ENCODE assay signal across 22 cellular contexts in genomic region chr20:35021831-35022230, GRCh38.
A peak's percentile ranks its signal among the peaks of the same experiment; 100 is the strongest.
DNase-seq lines count a peak whose midpoint lies in the region; ATAC-seq, FAIRE-seq and TF ChIP-seq lines count a peak whose summit lies in the region.
"Had no signal": no experiment of that assay in that cellular context is flagged by ENCODE, and none has a peak within 500 bp of the region (broad histone marks: within the 10 kb centered on the region; RNA-seq: fewer than 3 reads in every experiment).

No MANE protein-coding gene starts in this region.

- TF ChIP-seq POLR2A in endothelial cell of umbilical vein (IDR thresholded peaks at IDR 0.05; ENCODE audit: low read depth, low read length) (no peak), gastrocnemius medialis (IDR thresholded peaks at IDR 0.05) (peak in 1 of 2 donors; percentile 15), stomach (IDR thresholded peaks at IDR 0.05) (no peak)

- H3K27ac ChIP-seq in cardiac muscle cell, result peak overlapping the region; percentile 1
- peak overlapping the region; percentile 81 for H3K27ac ChIP-seq in endothelial cell of umbilical vein (ENCODE audit: insufficient read depth, low read depth, low read length)
- H3K27ac ChIP-seq in gastrocnemius medialis, result peak overlapping the region; percentile 85 to 95 (median 90)
- H3K27ac ChIP-seq in stomach, result peak overlapping the region in 1 of 5 donors; percentile 2
- no peak overlapping the region for H3K27ac ChIP-seq in small intestine (ENCODE audit: low read depth in 1 of 2, low read length in 1 of 2)
- H3K27ac ChIP-seq: HL-60, PC-9 had no signal

- 90 to 100% (median 100%) methylated on average over 1 of the region's 1 CpG for WGBS in stomach, 5 donors
- WGBS in small intestine, 3 donors, result 93 to 100% (median 97%) methylated on average over 1 of the region's 1 CpG

- H3K36me3 ChIP-seq in cardiac muscle cell (peaks cover 21% of the 10 kb centered on the region), endothelial cell of umbilical vein (ENCODE audit: control insufficient read depth in 2 of 2, extremely low read depth in 1 of 2, insufficient read depth in 2 of 2, low read length in 2 of 2) (peaks cover 0 to 32% of the 10 kb centered on the region in 2 experiments), gastrocnemius medialis (peaks cover 0 to 20% of the 10 kb centered on the region in 2 donors), stomach (peaks cover 15 to 100% (median 97%) of the 10 kb centered on the region in 4 donors), small intestine (ENCODE audit: control insufficient read depth in 2 of 2, insufficient read depth in 2 of 2, low read length in 2 of 2) (peaks cover 4 to 15% of the 10 kb centered on the region in 2 donors)

- H3K4me1 ChIP-seq in cardiac muscle cell (ENCODE audit: low read depth) (peaks cover 3% of the 10 kb centered on the region), endothelial cell of umbilical vein (ENCODE audit: control insufficient read depth, extremely low read depth, insufficient read depth, low read length) (peaks cover 17% of the 10 kb centered on the region), gastrocnemius medialis (peaks cover 42 to 50% of the 10 kb centered on the region in 2 donors), stomach (peaks cover 0 to 37% (median 11%) of the 10 kb centered on the region in 4 donors), small intestine (ENCODE audit: control insufficient read depth in 2 of 2, insufficient read depth in 1 of 2, low read depth in 1 of 2, low read length in 1 of 2) (no peaks in the 10 kb centered on the region)

- no peak for DNase-seq in cardiac muscle cell (ENCODE audit: low read depth in 1 of 2, low spot score in 1 of 2)
- DNase-seq in cardiac septum (ENCODE audit: low spot score), result no peak
- no peak for DNase-seq in endothelial cell of umbilical vein (ENCODE audit: low read depth, low spot score)
- no peak for DNase-seq in gastrocnemius medialis
- DNase-seq in stomach, result no peak
- no peak for DNase-seq in small intestine
- DNase-seq: CD4-positive, CD25-positive, alpha-beta regulatory T cell; COR-L47; IMR-90; Karpas-422; MM.1S; NCI-H1092; NCI-H1436 treated with DMSO at 0.1 percent for 48 hours; NCI-H2029 treated with DMSO at 0.1 percent for 48 hours; NCI-H2171; NCI-H526; PC-9 had no signal

- H3K9ac ChIP-seq in endothelial cell of umbilical vein (replicated peaks; ENCODE audit: extremely low read depth, insufficient read depth, low read length), result no peak overlapping the region

- H3K79me2 ChIP-seq in endothelial cell of umbilical vein (ENCODE audit: control insufficient read depth, insufficient read depth, low read length), result no peaks in the 10 kb centered on the region

- no peak overlapping the region for H3K4me2 ChIP-seq in endothelial cell of umbilical vein (ENCODE audit: insufficient read depth, low read length)
- H3K4me2 ChIP-seq: PC-9 had no signal

- ATAC-seq in gastrocnemius medialis (peak; percentile 60 to 63), GM18502 (IDR thresholded peaks at IDR 0.05; ENCODE audit: poor library complexity, unreplicated experiment) (no peak), HG03354 (IDR thresholded peaks at IDR 0.05; ENCODE audit: poor library complexity, severe bottlenecking, unreplicated experiment) (no peak)

- CTCF ChIA-PET in endothelial cell of umbilical vein (lab: Charles Lee), result interaction anchor here (0.5 to 1.6 kb wide), 3 partner anchors 75 to 147 kb away, joined by 3 to 5 read pairs (median 3); no protein-coding TSS in a partner anchor

- dilution Hi-C loops in endothelial cell of umbilical vein (cut with MboI; ENCODE audit: extremely low pct_ligation_motif_present, low sequenced_read_pairs), result no loop called here

- no peaks in the 10 kb centered on the region for H3K9me1 ChIP-seq in endothelial cell of umbilical vein (replicated peaks; ENCODE audit: control insufficient read depth, extremely low read depth, insufficient read depth, low read length)

- TF ChIP-seq EP300 in stomach (IDR thresholded peaks at IDR 0.05), result no peak

- TF ChIP-seq CTCF in cardiac muscle cell (IDR thresholded peaks at IDR 0.05; ENCODE audit: low read depth, low read length), result no peak
- TF ChIP-seq CTCF in endothelial cell of umbilical vein (IDR thresholded peaks at IDR 0.05; ENCODE audit: extremely low read depth in 1 of 2, insufficient read depth in 1 of 2, low read depth in 1 of 2, low read length in 2 of 2), result no peak
- no peak for TF ChIP-seq CTCF in gastrocnemius medialis (IDR thresholded peaks at IDR 0.05 in 4 of 5, conservative IDR thresholded peaks at IDR 0.05 in 1 of 5)
- no peak for TF ChIP-seq CTCF in stomach (IDR thresholded peaks at IDR 0.05)

- no peaks in the 10 kb centered on the region for H3K9me3 ChIP-seq in cardiac muscle cell (ENCODE audit: low read depth)
- no peaks in the 10 kb centered on the region for H3K9me3 ChIP-seq in endothelial cell of umbilical vein (replicated peaks; ENCODE audit: control insufficient read depth, insufficient read depth, low read length)
- no peaks in the 10 kb centered on the region for H3K9me3 ChIP-seq in gastrocnemius medialis
- no peaks in the 10 kb centered on the region for H3K9me3 ChIP-seq in stomach
- H3K9me3 ChIP-seq in small intestine (ENCODE audit: control insufficient read depth, low read depth), result no peaks in the 10 kb centered on the region

- in situ Hi-C loops in gastrocnemius medialis (cut with MboI; ENCODE audit: low sequenced_read_pairs in 4 of 4), result no loop called here

- intact Hi-C loops in cardiac septum (cut with DNase I), result no loop called here
- intact Hi-C loops in endothelial cell of umbilical vein (cut with micrococcal nuclease), result loop anchor here (1.0 to 5.0 kb wide), 3 partner anchors 70 to 185 kb away; partner anchors contain the start of gene TRPC4AP
- intact Hi-C loops in gastrocnemius medialis (cut with DNase I; ENCODE audit: low total_unique reads), result loop anchor here (2.0 kb wide), 1 partner anchor 43 kb away; no protein-coding TSS in a partner anchor
- intact Hi-C loops in stomach (cut with DNase I; ENCODE audit: low total_unique reads), result no loop called here

- POLR2A ChIA-PET in endothelial cell of umbilical vein (lab: Charles Lee), result no interaction called here

- H3K4me3 ChIP-seq in cardiac muscle cell, result no peak overlapping the region
- H3K4me3 ChIP-seq in endothelial cell of umbilical vein (replicated peaks in 1 of 3; ENCODE audit: insufficient read depth in 1 of 3, low read depth in 1 of 3, low read length in 3 of 3), result no peak overlapping the region
- H3K4me3 ChIP-seq in gastrocnemius medialis, result no peak overlapping the region
- H3K4me3 ChIP-seq in stomach, result no peak overlapping the region
- H3K4me3 ChIP-seq in small intestine (ENCODE audit: low read depth in 1 of 2, low read length in 2 of 2), result no peak overlapping the region
- H3K4me3 ChIP-seq: PC-9 had no signal

- H2AFZ ChIP-seq in endothelial cell of umbilical vein (ENCODE audit: low read depth, low read length), result no peak overlapping the region
- H2AFZ ChIP-seq: PC-9 had no signal

- H4K20me1 ChIP-seq in endothelial cell of umbilical vein (replicated peaks; ENCODE audit: control insufficient read depth, extremely low read depth, insufficient read depth, low read length), result no peaks in the 10 kb centered on the region

- FAIRE-seq in endothelial cell of umbilical vein (lab: Jason Lieb, UNC), result no peak
- FAIRE-seq in small intestine (lab: Jason Lieb, UNC), result no peak
- FAIRE-seq: G401.6, H54 had no signal

- no TSS peak for BruUV-seq in endothelial cell of umbilical vein (replicated peaks; lab: Mats Ljungman, UMichigan)

- H3K27me3 ChIP-seq in cardiac muscle cell, result no peaks in the 10 kb centered on the region
- H3K27me3 ChIP-seq in endothelial cell of umbilical vein (ENCODE audit: control insufficient read depth in 2 of 2, insufficient read depth in 2 of 2, low read length in 2 of 2), result no peaks in the 10 kb centered on the region
- no peaks in the 10 kb centered on the region for H3K27me3 ChIP-seq in gastrocnemius medialis
- no peaks in the 10 kb centered on the region for H3K27me3 ChIP-seq in stomach
- no peaks in the 10 kb centered on the region for H3K27me3 ChIP-seq in small intestine (ENCODE audit: control insufficient read depth in 2 of 2, insufficient read depth in 2 of 2, low read length in 2 of 2)

TF ChIP-seq in endothelial cell of umbilical vein, 7 proteins besides CTCF, POLR2A, EP300 and RAD21:
- TF ChIP-seq JUN (IDR thresholded peaks at IDR 0.05; ENCODE audit: borderline replicate concordance, insufficient read depth, insufficient read length, low read depth), result no peak
- TF ChIP-seq FOS (IDR thresholded peaks at IDR 0.05; ENCODE audit: borderline replicate concordance, insufficient read depth, low read length), result no peak
- TF ChIP-seq GATA2 (IDR thresholded peaks at IDR 0.05; ENCODE audit: insufficient read depth, insufficient read length, low read depth, low read length), result no peak
- TF ChIP-seq POLR2AphosphoS5 (IDR thresholded peaks at IDR 0.05; ENCODE audit: insufficient read depth, low read depth, low read length), result no peak
- TF ChIP-seq MAX (IDR thresholded peaks at IDR 0.05; ENCODE audit: insufficient read depth, insufficient read length), result no peak
- no peak for TF ChIP-seq MYC (IDR thresholded peaks at IDR 0.05; ENCODE audit: low read depth, low read length)
- TF ChIP-seq EZH2 (IDR thresholded peaks at IDR 0.05; ENCODE audit: borderline replicate concordance, low read depth, low read length, severe bottlenecking), result no peak
TF ChIP-seq in endothelial cell of umbilical vein: peak in this region for 0.

Comparison
In these comparisons a context has a peak if more than half of its experiments do, and no peak if none do; other contexts are left out.
1. H3K27ac ChIP-seq: peak in cardiac muscle cell (single experiment), endothelial cell of umbilical vein (single experiment) and gastrocnemius medialis (4 of 4); none in small intestine (0 of 2).
2. ATAC-seq: peak in gastrocnemius medialis (2 of 2); none in GM18502 (single experiment) and HG03354 (single experiment).
3. intact Hi-C loops: an anchor here in endothelial cell of umbilical vein (1.0 to 5.0 kb wide) and gastrocnemius medialis (2.0 kb wide); none called in cardiac septum and stomach.